In the genomic region with DNA sequence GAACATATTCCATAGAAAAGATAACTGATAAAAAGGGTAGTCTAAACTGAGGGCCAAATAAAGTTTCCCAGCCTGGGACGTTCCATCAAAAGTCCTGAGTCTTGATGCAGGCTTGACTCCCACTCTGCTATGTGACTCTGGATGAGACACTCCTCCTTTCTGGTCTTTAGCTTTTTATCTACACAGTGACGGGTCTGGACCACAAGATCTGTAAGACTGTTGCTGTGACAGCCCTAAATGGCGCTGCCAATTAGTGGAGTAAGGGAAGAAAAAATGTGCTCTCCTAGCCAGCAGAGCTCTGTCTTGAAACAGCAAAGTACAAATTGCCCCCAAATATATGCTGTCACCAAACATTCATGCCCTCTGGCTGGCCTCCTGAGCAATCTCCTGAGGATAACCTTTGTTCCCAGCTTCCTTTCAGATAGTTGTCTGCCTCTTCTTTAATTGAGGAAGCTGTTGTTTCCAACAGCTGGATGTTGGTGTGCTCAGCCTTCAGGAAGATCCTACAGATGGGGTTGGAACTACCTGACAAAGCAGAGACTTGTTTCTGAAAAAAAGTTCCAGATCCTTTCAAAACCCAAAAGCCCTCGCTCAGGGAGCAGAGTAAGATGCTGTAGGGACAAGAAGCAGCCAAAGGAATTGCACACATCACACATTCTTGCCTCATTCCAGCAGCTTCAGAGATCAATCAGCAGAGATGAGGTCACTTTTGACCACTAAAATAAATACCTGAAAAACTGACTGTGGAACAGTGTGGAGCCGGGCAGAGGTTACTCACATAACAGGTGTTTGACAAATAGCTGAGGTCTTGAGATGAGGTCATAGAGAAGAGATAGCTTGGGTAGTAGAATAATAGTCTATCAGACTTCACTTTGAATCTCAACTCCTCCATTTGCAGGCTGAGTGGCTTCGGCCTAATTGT, we compare ENCODE assay signal across 22 cellular contexts.
DNase-seq lines count a peak whose midpoint lies in the region; ATAC-seq and TF ChIP-seq lines count a peak whose summit lies in the region.
"Had no signal": no experiment of that assay in that cellular context is flagged by ENCODE, and none has a peak within 500 bp of the region (broad histone marks: within the 10 kb centered on the region; RNA-seq: fewer than 3 reads in every experiment).

No MANE protein-coding gene starts in this region.

- no peaks in the 10 kb centered on the region for H3K36me3 ChIP-seq in PC-9 (ENCODE audit: low read depth)
- no peaks in the 10 kb centered on the region for H3K36me3 ChIP-seq in psoas muscle (ENCODE audit: insufficient read depth in 1 of 2, low read depth in 1 of 2)
- H3K36me3 ChIP-seq: MG63, sigmoid colon had no signal

- H3K27ac ChIP-seq in PC-9 (no peak overlapping the region), psoas muscle (peak overlapping the region; percentile 20)
- H3K27ac ChIP-seq: dorsolateral prefrontal cortex, sigmoid colon had no signal

- CTCF ChIA-PET in PC-9 (lab: Charles Lee), result interaction anchor here (0.6 kb wide), 1 partner anchor 242 kb away, joined by 3 read pairs; no protein-coding TSS in a partner anchor

- intact Hi-C loops in PC-9 (cut with micrococcal nuclease; ENCODE audit: unreplicated experiment), result no loop called here
- intact Hi-C loops in psoas muscle (cut with DNase I), result no loop called here

- 51 to 75% (median 66%) methylated on average over 6 of the region's 6 CpGs for WGBS in psoas muscle, 3 donors

- TF ChIP-seq CTCF in PC-9 (conservative IDR thresholded peaks at IDR 0.05) (no peak), fibroblast of mammary gland (conservative IDR thresholded peaks at IDR 0.05; ENCODE audit: control insufficient read depth, insufficient read depth, low read depth, low read length) (no peak), psoas muscle (IDR thresholded peaks at IDR 0.05) (no peak)

- H3K4me1 ChIP-seq in PC-9 (replicated peaks; ENCODE audit: insufficient read depth) (0 out of 2 replicates have a peak, but pooled peaks cover 14% of the 10 kb centered on the region), psoas muscle (no peaks in the 10 kb centered on the region)
- H3K4me1 ChIP-seq: sigmoid colon had no signal

- H4K20me1 ChIP-seq in PC-9 (ENCODE audit: insufficient read depth), result no peaks in the 10 kb centered on the region

- 0 out of 2 replicates have a peak overlapping the region, but pooled peaks have one; percentile 1 for H3K4me2 ChIP-seq in PC-9

- H3K79me2 ChIP-seq in PC-9 (ENCODE audit: low read depth), result no peaks in the 10 kb centered on the region

- peak; percentile 60 to 86 (median 78) for ATAC-seq in psoas muscle
- ATAC-seq in GM18907 (IDR thresholded peaks at IDR 0.05; ENCODE audit: unreplicated experiment), result no peak
- no peak for ATAC-seq in GM18498 (IDR thresholded peaks at IDR 0.05; ENCODE audit: unreplicated experiment)
- ATAC-seq: activated CD4-positive, alpha-beta T cell treated with anti-CD3 and anti-CD28 coated beads for 36 hours; SK-N-SH treated with all-trans-retinoic acid at 6 μM for 48 hours had no signal

- H2AFZ ChIP-seq in PC-9, result no peak overlapping the region

- DNase-seq in GM03348 (ENCODE audit: low spot score), result peak; percentile 4
- peak in 1 of 2 experiments; percentile 58 for DNase-seq in PC-9
- peak; percentile 25 for DNase-seq in fibroblast of mammary gland (ENCODE audit: low read depth)
- no peak for DNase-seq in psoas muscle
- no peak for DNase-seq in globus pallidus (ENCODE audit: low spot score)
- no peak for DNase-seq in activated CD4-positive, alpha-beta T cell treated with anti-CD3 and anti-CD28 coated beads, Interleukin-2, amount 50 U/mL, for 48 hours
- DNase-seq: activated CD4-positive, alpha-beta T cell treated with anti-CD3 and anti-CD28 coated beads for 36 hours; activated effector memory CD4-positive, alpha-beta T cell treated with anti-CD3 and anti-CD28 coated beads, Interleukin-2, amount 50 U/mL, for 16 hours; activated naive CD8-positive, alpha-beta T cell treated with anti-CD3 and anti-CD28 coated beads, Interleukin-2, amount 10 ng/mL, durations not matched to agents 7 days and 5 days; dorsolateral prefrontal cortex; H9; mesenchymal stem cell; MG63; NCI-H2029; RPMI8226; sigmoid colon; stimulated activated CD4-positive, alpha-beta T cell treated with anti-CD3 and anti-CD28 coated beads, Interleukin-15, amount 100 ng/mL, for 24 hours; stimulated activated naive CD4-positive, alpha-beta T cell; T-helper 2 cell had no signal

- H3K27me3 ChIP-seq in PC-9 (ENCODE audit: insufficient read depth, low read depth) (no peaks in the 10 kb centered on the region), psoas muscle (ENCODE audit: insufficient read depth in 3 of 3, low read length in 2 of 3) (no peaks in the 10 kb centered on the region)
- H3K27me3 ChIP-seq: MG63, sigmoid colon had no signal

- H3K4me3 ChIP-seq in PC-9 (no peak overlapping the region), fibroblast of mammary gland (ENCODE audit: control insufficient read depth, low read depth, low read length) (no peak overlapping the region), psoas muscle (no peak overlapping the region)
- H3K4me3 ChIP-seq: dorsolateral prefrontal cortex, MG63, sigmoid colon had no signal

- POLR2A ChIA-PET in PC-9 (lab: Charles Lee; ENCODE audit: unreplicated experiment), result no interaction called here

- no peaks in the 10 kb centered on the region; the same call in 1 of the 2 replicates for H3F3A ChIP-seq in PC-9 (ENCODE audit: insufficient read depth, low read depth)

- H3K9me2 ChIP-seq in PC-9 (ENCODE audit: insufficient read depth), result no peaks in the 10 kb centered on the region

- no peaks in the 10 kb centered on the region for H3K9me3 ChIP-seq in PC-9 (ENCODE audit: insufficient read depth, low read depth)
- H3K9me3 ChIP-seq in psoas muscle, result no peaks in the 10 kb centered on the region
- H3K9me3 ChIP-seq: MG63, sigmoid colon had no signal

- no TSS peak for BruUV-seq in PC-9 (replicated peaks; lab: Mats Ljungman, UMichigan)

Comparison
In these comparisons a context has a peak if more than half of its experiments do, and no peak if none do; other contexts are left out.
1. DNase-seq: peak in GM03348 (single experiment) and fibroblast of mammary gland (single experiment); none in psoas muscle (0 of 2), globus pallidus (single experiment) and activated CD4-positive, alpha-beta T cell treated with anti-CD3 and anti-CD28 coated beads, Interleukin-2, amount 50 U/mL, for 48 hours (0 of 2).
2. ATAC-seq: peak in psoas muscle (4 of 4); none in GM18907 (single experiment) and GM18498 (single experiment).